Comparison of ENCODE assay signal across 2 cellular contexts in the genomic region with DNA sequence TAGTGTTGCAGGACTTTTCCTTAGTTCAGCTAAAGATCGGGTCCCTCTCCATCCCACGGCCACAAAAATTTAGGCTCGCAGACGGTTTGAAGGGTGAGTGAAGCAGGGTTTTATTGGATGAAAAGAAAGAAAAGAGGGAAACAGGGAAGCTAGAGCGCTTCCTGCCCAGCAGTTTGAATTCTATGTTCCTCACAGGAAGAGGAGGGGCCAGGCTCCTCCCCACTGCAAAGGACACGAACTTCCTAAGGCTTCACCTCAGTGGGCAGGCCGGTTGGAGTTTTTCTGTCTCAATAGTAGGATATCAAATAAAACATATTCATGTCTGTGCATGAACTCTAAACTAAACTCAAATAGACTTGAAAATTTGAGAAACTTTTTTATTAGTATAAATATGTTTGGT.
TF ChIP-seq lines count a peak whose summit lies in the region.

No MANE protein-coding gene starts in this region.

TF ChIP-seq in GM23338, 12 proteins besides CTCF, POLR2A, EP300 and RAD21:
- TF ChIP-seq CREB1 (CRISPR knock-in tag; IDR thresholded peaks at IDR 0.05; ENCODE audit: low read depth) (no peak), EZH2phosphoT487 (IDR thresholded peaks at IDR 0.05; ENCODE audit: unreplicated experiment) (no peak), EZH2 (IDR thresholded peaks at IDR 0.05; ENCODE audit: low read depth, unreplicated experiment) (no peak), JUNB (IDR thresholded peaks at IDR 0.05; ENCODE audit: unreplicated experiment) (no peak)
- TF ChIP-seq, protein P1, sequence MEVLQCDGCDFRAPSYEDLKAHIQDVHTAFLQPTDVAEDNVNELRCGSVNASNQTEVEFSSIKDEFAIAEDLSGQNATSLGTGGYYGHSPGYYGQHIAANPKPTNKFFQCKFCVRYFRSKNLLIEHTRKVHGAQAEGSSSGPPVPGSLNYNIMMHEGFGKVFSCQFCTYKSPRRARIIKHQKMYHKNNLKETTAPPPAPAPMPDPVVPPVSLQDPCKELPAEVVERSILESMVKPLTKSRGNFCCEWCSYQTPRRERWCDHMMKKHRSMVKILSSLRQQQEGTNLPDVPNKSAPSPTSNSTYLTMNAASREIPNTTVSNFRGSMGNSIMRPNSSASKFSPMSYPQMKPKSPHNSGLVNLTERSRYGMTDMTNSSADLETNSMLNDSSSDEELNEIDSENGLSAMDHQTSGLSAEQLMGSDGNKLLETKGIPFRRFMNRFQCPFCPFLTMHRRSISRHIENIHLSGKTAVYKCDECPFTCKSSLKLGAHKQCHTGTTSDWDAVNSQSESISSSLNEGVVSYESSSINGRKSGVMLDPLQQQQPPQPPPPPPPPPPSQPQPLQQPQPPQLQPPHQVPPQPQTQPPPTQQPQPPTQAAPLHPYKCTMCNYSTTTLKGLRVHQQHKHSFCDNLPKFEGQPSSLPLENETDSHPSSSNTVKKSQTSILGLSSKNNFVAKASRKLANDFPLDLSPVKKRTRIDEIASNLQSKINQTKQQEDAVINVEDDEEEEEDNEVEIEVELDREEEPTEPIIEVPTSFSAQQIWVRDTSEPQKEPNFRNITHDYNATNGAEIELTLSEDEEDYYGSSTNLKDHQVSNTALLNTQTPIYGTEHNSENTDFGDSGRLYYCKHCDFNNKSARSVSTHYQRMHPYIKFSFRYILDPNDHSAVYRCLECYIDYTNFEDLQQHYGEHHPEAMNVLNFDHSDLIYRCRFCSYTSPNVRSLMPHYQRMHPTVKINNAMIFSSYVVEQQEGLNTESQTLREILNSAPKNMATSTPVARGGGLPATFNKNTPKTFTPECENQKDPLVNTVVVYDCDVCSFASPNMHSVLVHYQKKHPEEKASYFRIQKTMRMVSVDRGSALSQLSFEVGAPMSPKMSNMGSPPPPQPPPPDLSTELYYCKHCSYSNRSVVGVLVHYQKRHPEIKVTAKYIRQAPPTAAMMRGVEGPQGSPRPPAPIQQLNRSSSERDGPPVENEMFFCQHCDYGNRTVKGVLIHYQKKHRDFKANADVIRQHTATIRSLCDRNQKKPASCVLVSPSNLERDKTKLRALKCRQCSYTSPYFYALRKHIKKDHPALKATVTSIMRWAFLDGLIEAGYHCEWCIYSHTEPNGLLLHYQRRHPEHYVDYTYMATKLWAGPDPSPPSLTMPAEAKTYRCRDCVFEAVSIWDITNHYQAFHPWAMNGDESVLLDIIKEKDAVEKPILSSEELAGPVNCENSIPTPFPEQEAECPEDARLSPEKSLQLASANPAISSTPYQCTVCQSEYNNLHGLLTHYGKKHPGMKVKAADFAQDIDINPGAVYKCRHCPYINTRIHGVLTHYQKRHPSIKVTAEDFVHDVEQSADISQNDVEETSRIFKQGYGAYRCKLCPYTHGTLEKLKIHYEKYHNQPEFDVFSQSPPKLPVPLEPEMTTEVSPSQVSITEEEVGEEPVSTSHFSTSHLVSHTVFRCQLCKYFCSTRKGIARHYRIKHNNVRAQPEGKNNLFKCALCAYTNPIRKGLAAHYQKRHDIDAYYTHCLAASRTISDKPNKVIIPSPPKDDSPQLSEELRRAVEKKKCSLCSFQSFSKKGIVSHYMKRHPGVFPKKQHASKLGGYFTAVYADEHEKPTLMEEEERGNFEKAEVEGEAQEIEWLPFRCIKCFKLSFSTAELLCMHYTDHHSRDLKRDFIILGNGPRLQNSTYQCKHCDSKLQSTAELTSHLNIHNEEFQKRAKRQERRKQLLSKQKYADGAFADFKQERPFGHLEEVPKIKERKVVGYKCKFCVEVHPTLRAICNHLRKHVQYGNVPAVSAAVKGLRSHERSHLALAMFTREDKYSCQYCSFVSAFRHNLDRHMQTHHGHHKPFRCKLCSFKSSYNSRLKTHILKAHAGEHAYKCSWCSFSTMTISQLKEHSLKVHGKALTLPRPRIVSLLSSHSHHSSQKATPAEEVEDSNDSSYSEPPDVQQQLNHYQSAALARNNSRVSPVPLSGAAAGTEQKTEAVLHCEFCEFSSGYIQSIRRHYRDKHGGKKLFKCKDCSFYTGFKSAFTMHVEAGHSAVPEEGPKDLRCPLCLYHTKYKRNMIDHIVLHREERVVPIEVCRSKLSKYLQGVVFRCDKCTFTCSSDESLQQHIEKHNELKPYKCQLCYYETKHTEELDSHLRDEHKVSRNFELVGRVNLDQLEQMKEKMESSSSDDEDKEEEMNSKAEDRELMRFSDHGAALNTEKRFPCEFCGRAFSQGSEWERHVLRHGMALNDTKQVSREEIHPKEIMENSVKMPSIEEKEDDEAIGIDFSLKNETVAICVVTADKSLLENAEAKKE (CRISPR knock-in tag; IDR thresholded peaks at IDR 0.05) = no peak
TF ChIP-seq in GM23338: peak in this region for 0.

TF ChIP-seq in K562, 482 proteins besides CTCF, POLR2A, EP300 and RAD21 (continues in another document):
- TF ChIP-seq MYNN (IDR thresholded peaks at IDR 0.05) = no peak
- TF ChIP-seq MYNN (CRISPR knock-in tag; IDR thresholded peaks at IDR 0.05) = no peak
- no peak for TF ChIP-seq NCOA6 (IDR thresholded peaks at IDR 0.05)
- TF ChIP-seq NRF1 (conservative IDR thresholded peaks at IDR 0.05 in 1 of 2, IDR thresholded peaks at IDR 0.05 in 1 of 2) = no peak
- TF ChIP-seq, protein P2, sequence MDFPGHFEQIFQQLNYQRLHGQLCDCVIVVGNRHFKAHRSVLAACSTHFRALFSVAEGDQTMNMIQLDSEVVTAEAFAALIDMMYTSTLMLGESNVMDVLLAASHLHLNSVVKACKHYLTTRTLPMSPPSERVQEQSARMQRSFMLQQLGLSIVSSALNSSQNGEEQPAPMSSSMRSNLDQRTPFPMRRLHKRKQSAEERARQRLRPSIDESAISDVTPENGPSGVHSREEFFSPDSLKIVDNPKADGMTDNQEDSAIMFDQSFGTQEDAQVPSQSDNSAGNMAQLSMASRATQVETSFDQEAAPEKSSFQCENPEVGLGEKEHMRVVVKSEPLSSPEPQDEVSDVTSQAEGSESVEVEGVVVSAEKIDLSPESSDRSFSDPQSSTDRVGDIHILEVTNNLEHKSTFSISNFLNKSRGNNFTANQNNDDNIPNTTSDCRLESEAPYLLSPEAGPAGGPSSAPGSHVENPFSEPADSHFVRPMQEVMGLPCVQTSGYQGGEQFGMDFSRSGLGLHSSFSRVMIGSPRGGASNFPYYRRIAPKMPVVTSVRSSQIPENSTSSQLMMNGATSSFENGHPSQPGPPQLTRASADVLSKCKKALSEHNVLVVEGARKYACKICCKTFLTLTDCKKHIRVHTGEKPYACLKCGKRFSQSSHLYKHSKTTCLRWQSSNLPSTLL (IDR thresholded peaks at IDR 0.05) = no peak
- 0 out of 2 replicates have a peak, but pooled peaks have one; percentile 40 for TF ChIP-seq CC2D1A (IDR thresholded peaks at IDR 0.05)
- TF ChIP-seq, protein P3, sequence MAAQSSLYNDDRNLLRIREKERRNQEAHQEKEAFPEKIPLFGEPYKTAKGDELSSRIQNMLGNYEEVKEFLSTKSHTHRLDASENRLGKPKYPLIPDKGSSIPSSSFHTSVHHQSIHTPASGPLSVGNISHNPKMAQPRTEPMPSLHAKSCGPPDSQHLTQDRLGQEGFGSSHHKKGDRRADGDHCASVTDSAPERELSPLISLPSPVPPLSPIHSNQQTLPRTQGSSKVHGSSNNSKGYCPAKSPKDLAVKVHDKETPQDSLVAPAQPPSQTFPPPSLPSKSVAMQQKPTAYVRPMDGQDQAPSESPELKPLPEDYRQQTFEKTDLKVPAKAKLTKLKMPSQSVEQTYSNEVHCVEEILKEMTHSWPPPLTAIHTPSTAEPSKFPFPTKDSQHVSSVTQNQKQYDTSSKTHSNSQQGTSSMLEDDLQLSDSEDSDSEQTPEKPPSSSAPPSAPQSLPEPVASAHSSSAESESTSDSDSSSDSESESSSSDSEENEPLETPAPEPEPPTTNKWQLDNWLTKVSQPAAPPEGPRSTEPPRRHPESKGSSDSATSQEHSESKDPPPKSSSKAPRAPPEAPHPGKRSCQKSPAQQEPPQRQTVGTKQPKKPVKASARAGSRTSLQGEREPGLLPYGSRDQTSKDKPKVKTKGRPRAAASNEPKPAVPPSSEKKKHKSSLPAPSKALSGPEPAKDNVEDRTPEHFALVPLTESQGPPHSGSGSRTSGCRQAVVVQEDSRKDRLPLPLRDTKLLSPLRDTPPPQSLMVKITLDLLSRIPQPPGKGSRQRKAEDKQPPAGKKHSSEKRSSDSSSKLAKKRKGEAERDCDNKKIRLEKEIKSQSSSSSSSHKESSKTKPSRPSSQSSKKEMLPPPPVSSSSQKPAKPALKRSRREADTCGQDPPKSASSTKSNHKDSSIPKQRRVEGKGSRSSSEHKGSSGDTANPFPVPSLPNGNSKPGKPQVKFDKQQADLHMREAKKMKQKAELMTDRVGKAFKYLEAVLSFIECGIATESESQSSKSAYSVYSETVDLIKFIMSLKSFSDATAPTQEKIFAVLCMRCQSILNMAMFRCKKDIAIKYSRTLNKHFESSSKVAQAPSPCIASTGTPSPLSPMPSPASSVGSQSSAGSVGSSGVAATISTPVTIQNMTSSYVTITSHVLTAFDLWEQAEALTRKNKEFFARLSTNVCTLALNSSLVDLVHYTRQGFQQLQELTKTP (IDR thresholded peaks at IDR 0.05; ENCODE audit: low read depth in 1 of 2, partially characterized antibody in 2 of 2) = peak in 1 of 2 experiments; percentile 20
- TF ChIP-seq ZFX (CRISPR knock-in tag; IDR thresholded peaks at IDR 0.05) = 0 out of 2 replicates have a peak, but pooled peaks have one; percentile 28
- no peak for TF ChIP-seq SMARCA5 (IDR thresholded peaks at IDR 0.05)
- no peak for TF ChIP-seq CCAR2 (IDR thresholded peaks at IDR 0.05; ENCODE audit: low read depth, low read length)
- TF ChIP-seq, protein P4, sequence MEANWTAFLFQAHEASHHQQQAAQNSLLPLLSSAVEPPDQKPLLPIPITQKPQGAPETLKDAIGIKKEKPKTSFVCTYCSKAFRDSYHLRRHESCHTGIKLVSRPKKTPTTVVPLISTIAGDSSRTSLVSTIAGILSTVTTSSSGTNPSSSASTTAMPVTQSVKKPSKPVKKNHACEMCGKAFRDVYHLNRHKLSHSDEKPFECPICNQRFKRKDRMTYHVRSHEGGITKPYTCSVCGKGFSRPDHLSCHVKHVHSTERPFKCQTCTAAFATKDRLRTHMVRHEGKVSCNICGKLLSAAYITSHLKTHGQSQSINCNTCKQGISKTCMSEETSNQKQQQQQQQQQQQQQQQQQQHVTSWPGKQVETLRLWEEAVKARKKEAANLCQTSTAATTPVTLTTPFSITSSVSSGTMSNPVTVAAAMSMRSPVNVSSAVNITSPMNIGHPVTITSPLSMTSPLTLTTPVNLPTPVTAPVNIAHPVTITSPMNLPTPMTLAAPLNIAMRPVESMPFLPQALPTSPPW (CRISPR knock-in tag; IDR thresholded peaks at IDR 0.05) = peak; percentile 58
- no peak for TF ChIP-seq L3MBTL2 (IDR thresholded peaks at IDR 0.05)
- TF ChIP-seq, protein P5, sequence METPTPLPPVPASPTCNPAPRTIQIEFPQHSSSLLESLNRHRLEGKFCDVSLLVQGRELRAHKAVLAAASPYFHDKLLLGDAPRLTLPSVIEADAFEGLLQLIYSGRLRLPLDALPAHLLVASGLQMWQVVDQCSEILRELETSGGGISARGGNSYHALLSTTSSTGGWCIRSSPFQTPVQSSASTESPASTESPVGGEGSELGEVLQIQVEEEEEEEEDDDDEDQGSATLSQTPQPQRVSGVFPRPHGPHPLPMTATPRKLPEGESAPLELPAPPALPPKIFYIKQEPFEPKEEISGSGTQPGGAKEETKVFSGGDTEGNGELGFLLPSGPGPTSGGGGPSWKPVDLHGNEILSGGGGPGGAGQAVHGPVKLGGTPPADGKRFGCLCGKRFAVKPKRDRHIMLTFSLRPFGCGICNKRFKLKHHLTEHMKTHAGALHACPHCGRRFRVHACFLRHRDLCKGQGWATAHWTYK (CRISPR knock-in tag; IDR thresholded peaks at IDR 0.05) = no peak
- no peak for TF ChIP-seq ETS2 (tag; IDR thresholded peaks at IDR 0.05; ENCODE audit: borderline replicate concordance, poor library complexity, severe bottlenecking)
- 0 out of 2 replicates have a peak, but pooled peaks have one; percentile 20 for TF ChIP-seq SP1 (CRISPR knock-in tag; IDR thresholded peaks at IDR 0.05)
- TF ChIP-seq, protein P6, sequence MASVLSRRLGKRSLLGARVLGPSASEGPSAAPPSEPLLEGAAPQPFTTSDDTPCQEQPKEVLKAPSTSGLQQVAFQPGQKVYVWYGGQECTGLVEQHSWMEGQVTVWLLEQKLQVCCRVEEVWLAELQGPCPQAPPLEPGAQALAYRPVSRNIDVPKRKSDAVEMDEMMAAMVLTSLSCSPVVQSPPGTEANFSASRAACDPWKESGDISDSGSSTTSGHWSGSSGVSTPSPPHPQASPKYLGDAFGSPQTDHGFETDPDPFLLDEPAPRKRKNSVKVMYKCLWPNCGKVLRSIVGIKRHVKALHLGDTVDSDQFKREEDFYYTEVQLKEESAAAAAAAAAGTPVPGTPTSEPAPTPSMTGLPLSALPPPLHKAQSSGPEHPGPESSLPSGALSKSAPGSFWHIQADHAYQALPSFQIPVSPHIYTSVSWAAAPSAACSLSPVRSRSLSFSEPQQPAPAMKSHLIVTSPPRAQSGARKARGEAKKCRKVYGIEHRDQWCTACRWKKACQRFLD (CRISPR knock-in tag; IDR thresholded peaks at IDR 0.05) = 0 out of 2 replicates have a peak, but pooled peaks have one; percentile 18
- TF ChIP-seq POLR2H (tag; IDR thresholded peaks at IDR 0.05; ENCODE audit: low read depth) = peak; percentile 72; the same call in 1 of the 2 replicates
- TF ChIP-seq ZNF197 (CRISPR knock-in tag; IDR thresholded peaks at IDR 0.05; ENCODE audit: low read depth) = no peak
- TF ChIP-seq, protein P7, sequence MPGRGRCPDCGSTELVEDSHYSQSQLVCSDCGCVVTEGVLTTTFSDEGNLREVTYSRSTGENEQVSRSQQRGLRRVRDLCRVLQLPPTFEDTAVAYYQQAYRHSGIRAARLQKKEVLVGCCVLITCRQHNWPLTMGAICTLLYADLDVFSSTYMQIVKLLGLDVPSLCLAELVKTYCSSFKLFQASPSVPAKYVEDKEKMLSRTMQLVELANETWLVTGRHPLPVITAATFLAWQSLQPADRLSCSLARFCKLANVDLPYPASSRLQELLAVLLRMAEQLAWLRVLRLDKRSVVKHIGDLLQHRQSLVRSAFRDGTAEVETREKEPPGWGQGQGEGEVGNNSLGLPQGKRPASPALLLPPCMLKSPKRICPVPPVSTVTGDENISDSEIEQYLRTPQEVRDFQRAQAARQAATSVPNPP (IDR thresholded peaks at IDR 0.05; ENCODE audit: borderline replicate concordance, insufficient read depth, insufficient read length) = no peak
- TF ChIP-seq, protein P8, sequence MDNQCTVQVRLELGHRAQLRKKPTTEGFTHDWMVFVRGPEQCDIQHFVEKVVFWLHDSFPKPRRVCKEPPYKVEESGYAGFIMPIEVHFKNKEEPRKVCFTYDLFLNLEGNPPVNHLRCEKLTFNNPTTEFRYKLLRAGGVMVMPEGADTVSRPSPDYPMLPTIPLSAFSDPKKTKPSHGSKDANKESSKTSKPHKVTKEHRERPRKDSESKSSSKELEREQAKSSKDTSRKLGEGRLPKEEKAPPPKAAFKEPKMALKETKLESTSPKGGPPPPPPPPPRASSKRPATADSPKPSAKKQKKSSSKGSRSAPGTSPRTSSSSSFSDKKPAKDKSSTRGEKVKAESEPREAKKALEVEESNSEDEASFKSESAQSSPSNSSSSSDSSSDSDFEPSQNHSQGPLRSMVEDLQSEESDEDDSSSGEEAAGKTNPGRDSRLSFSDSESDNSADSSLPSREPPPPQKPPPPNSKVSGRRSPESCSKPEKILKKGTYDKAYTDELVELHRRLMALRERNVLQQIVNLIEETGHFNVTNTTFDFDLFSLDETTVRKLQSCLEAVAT (IDR thresholded peaks at IDR 0.05) = peak in 1 of 2 experiments; percentile 70; a peak in 1 of 4 replicates
- TF ChIP-seq TAL1 (IDR thresholded peaks at IDR 0.05) = no peak
- TF ChIP-seq GABPA (tag; conservative IDR thresholded peaks at IDR 0.05; ENCODE audit: low read depth) = peak; percentile 83
- no peak for TF ChIP-seq ZFPM2 (CRISPR knock-in tag; IDR thresholded peaks at IDR 0.05)
- TF ChIP-seq MAZ (CRISPR knock-in tag; conservative IDR thresholded peaks at IDR 0.05 in 1 of 2, IDR thresholded peaks at IDR 0.05 in 1 of 2) = peak in 1 of 2 experiments; percentile 60; a peak in 1 of 4 replicates
